ENCODE assay signal across 1 cellular context in the genomic region with DNA sequence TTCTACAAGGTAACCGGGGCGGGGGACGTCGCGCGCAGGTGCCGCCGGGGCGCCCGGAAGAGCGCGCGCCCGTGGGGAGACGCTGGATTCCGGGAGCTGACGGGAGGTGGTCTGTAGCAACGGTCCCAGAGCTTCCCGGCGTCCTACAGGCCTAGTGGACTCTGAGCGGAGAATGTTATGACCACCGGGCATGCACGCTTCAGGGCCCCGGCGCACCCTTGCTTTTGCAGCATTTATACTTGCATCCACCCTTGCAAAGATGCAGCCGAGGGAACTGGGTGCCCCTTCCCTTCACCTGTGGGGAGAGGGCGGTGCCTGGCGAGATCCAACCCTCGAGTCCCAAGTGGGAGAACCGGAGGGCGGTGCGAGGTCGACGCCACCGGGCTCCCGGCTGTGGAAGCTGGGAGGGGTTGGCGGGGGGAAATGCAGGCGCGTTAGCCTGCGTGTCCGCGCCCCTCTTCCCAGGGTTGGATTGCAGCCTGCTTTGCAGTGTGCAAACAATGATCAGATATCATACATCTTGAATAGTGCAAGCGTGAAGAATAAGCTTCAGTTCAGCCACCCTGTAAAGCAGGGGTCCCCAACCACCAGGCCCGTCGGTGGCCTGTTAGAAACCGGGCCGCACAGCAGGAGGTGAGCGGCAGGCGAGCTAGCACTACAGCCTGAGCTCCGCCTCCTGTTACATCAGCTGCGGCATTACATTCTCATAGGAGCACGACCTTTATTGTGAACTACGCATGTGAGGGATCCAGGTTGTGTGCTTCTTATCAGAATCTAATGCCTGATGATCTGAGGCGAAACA.
TF ChIP-seq lines count a peak whose summit lies in the region.

No MANE protein-coding gene starts in this region.

TF ChIP-seq in HEK293, 187 proteins besides CTCF, POLR2A, EP300 and RAD21 (continued from another document and continues in another):
- TF ChIP-seq, protein P1, sequence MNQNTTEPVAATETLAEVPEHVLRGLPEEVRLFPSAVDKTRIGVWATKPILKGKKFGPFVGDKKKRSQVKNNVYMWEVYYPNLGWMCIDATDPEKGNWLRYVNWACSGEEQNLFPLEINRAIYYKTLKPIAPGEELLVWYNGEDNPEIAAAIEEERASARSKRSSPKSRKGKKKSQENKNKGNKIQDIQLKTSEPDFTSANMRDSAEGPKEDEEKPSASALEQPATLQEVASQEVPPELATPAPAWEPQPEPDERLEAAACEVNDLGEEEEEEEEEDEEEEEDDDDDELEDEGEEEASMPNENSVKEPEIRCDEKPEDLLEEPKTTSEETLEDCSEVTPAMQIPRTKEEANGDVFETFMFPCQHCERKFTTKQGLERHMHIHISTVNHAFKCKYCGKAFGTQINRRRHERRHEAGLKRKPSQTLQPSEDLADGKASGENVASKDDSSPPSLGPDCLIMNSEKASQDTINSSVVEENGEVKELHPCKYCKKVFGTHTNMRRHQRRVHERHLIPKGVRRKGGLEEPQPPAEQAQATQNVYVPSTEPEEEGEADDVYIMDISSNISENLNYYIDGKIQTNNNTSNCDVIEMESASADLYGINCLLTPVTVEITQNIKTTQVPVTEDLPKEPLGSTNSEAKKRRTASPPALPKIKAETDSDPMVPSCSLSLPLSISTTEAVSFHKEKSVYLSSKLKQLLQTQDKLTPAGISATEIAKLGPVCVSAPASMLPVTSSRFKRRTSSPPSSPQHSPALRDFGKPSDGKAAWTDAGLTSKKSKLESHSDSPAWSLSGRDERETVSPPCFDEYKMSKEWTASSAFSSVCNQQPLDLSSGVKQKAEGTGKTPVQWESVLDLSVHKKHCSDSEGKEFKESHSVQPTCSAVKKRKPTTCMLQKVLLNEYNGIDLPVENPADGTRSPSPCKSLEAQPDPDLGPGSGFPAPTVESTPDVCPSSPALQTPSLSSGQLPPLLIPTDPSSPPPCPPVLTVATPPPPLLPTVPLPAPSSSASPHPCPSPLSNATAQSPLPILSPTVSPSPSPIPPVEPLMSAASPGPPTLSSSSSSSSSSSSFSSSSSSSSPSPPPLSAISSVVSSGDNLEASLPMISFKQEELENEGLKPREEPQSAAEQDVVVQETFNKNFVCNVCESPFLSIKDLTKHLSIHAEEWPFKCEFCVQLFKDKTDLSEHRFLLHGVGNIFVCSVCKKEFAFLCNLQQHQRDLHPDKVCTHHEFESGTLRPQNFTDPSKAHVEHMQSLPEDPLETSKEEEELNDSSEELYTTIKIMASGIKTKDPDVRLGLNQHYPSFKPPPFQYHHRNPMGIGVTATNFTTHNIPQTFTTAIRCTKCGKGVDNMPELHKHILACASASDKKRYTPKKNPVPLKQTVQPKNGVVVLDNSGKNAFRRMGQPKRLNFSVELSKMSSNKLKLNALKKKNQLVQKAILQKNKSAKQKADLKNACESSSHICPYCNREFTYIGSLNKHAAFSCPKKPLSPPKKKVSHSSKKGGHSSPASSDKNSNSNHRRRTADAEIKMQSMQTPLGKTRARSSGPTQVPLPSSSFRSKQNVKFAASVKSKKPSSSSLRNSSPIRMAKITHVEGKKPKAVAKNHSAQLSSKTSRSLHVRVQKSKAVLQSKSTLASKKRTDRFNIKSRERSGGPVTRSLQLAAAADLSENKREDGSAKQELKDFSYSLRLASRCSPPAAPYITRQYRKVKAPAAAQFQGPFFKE (tag by site-specific recombination; IDR thresholded peaks at IDR 0.05; ENCODE audit: borderline replicate concordance) = 0 out of 2 replicates have a peak, but pooled peaks have one; percentile 30
- peak; percentile 30 for TF ChIP-seq OSR2 (tag by site-specific recombination; IDR thresholded peaks at IDR 0.05)
- TF ChIP-seq, protein P2, sequence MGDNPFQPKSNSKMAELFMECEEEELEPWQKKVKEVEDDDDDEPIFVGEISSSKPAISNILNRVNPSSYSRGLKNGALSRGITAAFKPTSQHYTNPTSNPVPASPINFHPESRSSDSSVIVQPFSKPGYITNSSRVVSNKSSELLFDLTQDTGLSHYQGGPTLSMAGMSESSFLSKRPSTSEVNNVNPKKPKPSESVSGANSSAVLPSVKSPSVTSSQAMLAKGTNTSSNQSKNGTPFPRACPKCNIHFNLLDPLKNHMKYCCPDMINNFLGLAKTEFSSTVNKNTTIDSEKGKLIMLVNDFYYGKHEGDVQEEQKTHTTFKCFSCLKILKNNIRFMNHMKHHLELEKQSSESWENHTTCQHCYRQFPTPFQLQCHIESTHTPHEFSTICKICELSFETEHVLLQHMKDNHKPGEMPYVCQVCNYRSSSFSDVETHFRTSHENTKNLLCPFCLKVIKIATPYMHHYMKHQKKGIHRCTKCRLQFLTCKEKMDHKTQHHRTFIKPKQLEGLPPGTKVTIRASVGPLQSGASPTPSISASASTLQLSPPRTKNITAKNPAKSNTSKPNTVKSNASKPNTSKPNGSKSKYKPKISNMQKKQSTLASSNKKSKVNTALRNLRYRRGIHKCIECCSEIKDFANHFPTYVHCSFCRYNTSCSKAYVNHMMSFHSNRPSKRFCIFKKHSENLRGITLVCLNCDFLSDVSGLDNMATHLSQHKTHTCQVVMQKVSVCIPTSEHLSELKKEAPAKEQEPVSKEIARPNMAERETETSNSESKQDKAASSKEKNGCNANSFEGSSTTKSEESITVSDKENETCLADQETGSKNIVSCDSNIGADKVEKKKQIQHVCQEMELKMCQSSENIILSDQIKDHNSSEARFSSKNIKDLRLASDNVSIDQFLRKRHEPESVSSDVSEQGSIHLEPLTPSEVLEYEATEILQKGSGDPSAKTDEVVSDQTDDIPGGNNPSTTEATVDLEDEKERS (tag by site-specific recombination; IDR thresholded peaks at IDR 0.05) = no peak
- TF ChIP-seq, protein P3, sequence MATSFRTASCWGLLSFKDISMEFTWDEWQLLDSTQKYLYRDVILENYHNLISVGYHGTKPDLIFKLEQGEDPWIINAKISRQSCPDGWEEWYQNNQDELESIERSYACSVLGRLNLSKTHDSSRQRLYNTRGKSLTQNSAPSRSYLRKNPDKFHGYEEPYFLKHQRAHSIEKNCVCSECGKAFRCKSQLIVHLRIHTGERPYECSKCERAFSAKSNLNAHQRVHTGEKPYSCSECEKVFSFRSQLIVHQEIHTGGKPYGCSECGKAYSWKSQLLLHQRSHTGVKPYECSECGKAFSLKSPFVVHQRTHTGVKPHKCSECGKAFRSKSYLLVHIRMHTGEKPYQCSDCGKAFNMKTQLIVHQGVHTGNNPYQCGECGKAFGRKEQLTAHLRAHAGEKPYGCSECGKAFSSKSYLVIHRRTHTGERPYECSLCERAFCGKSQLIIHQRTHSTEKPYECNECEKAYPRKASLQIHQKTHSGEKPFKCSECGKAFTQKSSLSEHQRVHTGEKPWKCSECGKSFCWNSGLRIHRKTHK (tag by site-specific recombination; IDR thresholded peaks at IDR 0.05) = no peak
- TF ChIP-seq ZNF791 (tag by site-specific recombination; IDR thresholded peaks at IDR 0.05) = no peak
- TF ChIP-seq GLIS2 (tag by site-specific recombination; IDR thresholded peaks at IDR 0.05) = peak; percentile 79; the same call in 1 of the 2 replicates
- TF ChIP-seq, protein P4, sequence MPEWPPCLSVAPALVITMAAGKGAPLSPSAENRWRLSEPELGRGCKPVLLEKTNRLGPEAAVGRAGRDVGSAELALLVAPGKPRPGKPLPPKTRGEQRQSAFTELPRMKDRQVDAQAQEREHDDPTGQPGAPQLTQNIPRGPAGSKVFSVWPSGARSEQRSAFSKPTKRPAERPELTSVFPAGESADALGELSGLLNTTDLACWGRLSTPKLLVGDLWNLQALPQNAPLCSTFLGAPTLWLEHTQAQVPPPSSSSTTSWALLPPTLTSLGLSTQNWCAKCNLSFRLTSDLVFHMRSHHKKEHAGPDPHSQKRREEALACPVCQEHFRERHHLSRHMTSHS (tag by site-specific recombination; IDR thresholded peaks at IDR 0.05) = no peak
- peak; percentile 27; the same call in 1 of the 2 replicates for TF ChIP-seq ZFP69B (tag by site-specific recombination; IDR thresholded peaks at IDR 0.05)
- no peak for TF ChIP-seq BCL11B (tag by site-specific recombination; IDR thresholded peaks at IDR 0.05; ENCODE audit: low read depth)
- TF ChIP-seq SP3 (tag by site-specific recombination; IDR thresholded peaks at IDR 0.05) = peak; percentile 63; the same call in 1 of the 2 replicates
- TF ChIP-seq, protein P5, sequence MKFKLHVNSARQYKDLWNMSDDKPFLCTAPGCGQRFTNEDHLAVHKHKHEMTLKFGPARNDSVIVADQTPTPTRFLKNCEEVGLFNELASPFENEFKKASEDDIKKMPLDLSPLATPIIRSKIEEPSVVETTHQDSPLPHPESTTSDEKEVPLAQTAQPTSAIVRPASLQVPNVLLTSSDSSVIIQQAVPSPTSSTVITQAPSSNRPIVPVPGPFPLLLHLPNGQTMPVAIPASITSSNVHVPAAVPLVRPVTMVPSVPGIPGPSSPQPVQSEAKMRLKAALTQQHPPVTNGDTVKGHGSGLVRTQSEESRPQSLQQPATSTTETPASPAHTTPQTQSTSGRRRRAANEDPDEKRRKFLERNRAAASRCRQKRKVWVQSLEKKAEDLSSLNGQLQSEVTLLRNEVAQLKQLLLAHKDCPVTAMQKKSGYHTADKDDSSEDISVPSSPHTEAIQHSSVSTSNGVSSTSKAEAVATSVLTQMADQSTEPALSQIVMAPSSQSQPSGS (tag by site-specific recombination; IDR thresholded peaks at IDR 0.05; ENCODE audit: low read depth) = no peak
- TF ChIP-seq ZNF394 (tag by site-specific recombination; IDR thresholded peaks at IDR 0.05; ENCODE audit: borderline replicate concordance) = peak; percentile 17; the same call in 1 of the 2 replicates
- peak; percentile 83 for TF ChIP-seq GLIS1 (tag by site-specific recombination; IDR thresholded peaks at IDR 0.05)
- no peak for TF ChIP-seq ZFHX2 (tag by site-specific recombination; conservative IDR thresholded peaks at IDR 0.05)
- TF ChIP-seq, protein P6, sequence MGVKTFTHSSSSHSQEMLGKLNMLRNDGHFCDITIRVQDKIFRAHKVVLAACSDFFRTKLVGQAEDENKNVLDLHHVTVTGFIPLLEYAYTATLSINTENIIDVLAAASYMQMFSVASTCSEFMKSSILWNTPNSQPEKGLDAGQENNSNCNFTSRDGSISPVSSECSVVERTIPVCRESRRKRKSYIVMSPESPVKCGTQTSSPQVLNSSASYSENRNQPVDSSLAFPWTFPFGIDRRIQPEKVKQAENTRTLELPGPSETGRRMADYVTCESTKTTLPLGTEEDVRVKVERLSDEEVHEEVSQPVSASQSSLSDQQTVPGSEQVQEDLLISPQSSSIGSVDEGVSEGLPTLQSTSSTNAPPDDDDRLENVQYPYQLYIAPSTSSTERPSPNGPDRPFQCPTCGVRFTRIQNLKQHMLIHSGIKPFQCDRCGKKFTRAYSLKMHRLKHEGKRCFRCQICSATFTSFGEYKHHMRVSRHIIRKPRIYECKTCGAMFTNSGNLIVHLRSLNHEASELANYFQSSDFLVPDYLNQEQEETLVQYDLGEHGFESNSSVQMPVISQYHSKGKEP (tag by site-specific recombination; IDR thresholded peaks at IDR 0.05) = no peak; the same call in 1 of the 2 replicates
- no peak for TF ChIP-seq ZNF677 (tag by site-specific recombination; IDR thresholded peaks at IDR 0.05)
- TF ChIP-seq ZNF324 (tag by site-specific recombination; IDR thresholded peaks at IDR 0.05) = peak; percentile 53; the same call in 1 of the 2 replicates
- TF ChIP-seq SP7 (tag by site-specific recombination; IDR thresholded peaks at IDR 0.05) = peak; percentile 66; the same call in 1 of the 2 replicates
- TF ChIP-seq SETDB1 (IDR thresholded peaks at IDR 0.05; ENCODE audit: insufficient read length, low read length) = peak; percentile 67
- no peak for TF ChIP-seq ZNF521 (tag by site-specific recombination; IDR thresholded peaks at IDR 0.05)
- no peak for TF ChIP-seq ZNF174 (tag by site-specific recombination; IDR thresholded peaks at IDR 0.05)
- 0 out of 2 replicates have a peak, but pooled peaks have one; percentile 11 for TF ChIP-seq MZF1 (tag by site-specific recombination; IDR thresholded peaks at IDR 0.05; ENCODE audit: borderline replicate concordance)
- TF ChIP-seq ZNF10 (tag by site-specific recombination; IDR thresholded peaks at IDR 0.05) = no peak
- TF ChIP-seq, protein P7, sequence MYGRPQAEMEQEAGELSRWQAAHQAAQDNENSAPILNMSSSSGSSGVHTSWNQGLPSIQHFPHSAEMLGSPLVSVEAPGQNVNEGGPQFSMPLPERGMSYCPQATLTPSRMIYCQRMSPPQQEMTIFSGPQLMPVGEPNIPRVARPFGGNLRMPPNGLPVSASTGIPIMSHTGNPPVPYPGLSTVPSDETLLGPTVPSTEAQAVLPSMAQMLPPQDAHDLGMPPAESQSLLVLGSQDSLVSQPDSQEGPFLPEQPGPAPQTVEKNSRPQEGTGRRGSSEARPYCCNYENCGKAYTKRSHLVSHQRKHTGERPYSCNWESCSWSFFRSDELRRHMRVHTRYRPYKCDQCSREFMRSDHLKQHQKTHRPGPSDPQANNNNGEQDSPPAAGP (tag by site-specific recombination; IDR thresholded peaks at IDR 0.05) = peak; percentile 52; the same call in 1 of the 2 replicates
- TF ChIP-seq ZNF184 (tag by site-specific recombination; IDR thresholded peaks at IDR 0.05) = 0 out of 2 replicates have a peak, but pooled peaks have one; percentile 18
- TF ChIP-seq, protein P8, sequence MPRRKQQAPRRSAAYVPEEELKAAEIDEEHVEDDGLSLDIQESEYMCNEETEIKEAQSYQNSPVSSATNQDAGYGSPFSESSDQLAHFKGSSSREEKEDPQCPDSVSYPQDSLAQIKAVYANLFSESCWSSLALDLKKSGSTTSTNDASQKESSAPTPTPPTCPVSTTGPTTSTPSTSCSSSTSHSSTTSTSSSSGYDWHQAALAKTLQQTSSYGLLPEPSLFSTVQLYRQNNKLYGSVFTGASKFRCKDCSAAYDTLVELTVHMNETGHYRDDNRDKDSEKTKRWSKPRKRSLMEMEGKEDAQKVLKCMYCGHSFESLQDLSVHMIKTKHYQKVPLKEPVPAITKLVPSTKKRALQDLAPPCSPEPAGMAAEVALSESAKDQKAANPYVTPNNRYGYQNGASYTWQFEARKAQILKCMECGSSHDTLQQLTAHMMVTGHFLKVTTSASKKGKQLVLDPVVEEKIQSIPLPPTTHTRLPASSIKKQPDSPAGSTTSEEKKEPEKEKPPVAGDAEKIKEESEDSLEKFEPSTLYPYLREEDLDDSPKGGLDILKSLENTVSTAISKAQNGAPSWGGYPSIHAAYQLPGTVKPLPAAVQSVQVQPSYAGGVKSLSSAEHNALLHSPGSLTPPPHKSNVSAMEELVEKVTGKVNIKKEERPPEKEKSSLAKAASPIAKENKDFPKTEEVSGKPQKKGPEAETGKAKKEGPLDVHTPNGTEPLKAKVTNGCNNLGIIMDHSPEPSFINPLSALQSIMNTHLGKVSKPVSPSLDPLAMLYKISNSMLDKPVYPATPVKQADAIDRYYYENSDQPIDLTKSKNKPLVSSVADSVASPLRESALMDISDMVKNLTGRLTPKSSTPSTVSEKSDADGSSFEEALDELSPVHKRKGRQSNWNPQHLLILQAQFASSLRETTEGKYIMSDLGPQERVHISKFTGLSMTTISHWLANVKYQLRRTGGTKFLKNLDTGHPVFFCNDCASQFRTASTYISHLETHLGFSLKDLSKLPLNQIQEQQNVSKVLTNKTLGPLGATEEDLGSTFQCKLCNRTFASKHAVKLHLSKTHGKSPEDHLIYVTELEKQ (tag by site-specific recombination; IDR thresholded peaks at IDR 0.05; ENCODE audit: borderline replicate concordance) = no peak
- TF ChIP-seq ZNF529 (tag by site-specific recombination; IDR thresholded peaks at IDR 0.05; ENCODE audit: insufficient replicate concordance) = no peak
- TF ChIP-seq TCF7L2 (IDR thresholded peaks at IDR 0.05; ENCODE audit: borderline replicate concordance, low read depth, low read length) = no peak
- TF ChIP-seq ZNF19 (tag by site-specific recombination; IDR thresholded peaks at IDR 0.05; ENCODE audit: low read depth) = no peak
- TF ChIP-seq ZBTB8A (tag by site-specific recombination; IDR thresholded peaks at IDR 0.05) = 0 out of 2 replicates have a peak, but pooled peaks have one; percentile 51
- TF ChIP-seq ZNF114 (tag by site-specific recombination; IDR thresholded peaks at IDR 0.05) = no peak
